Comparison of ENCODE assay signal across 8 cellular contexts in genomic region chr13:30114586-30115256, GRCh38.
DNase-seq lines count a peak whose midpoint lies in the region; ATAC-seq, FAIRE-seq and TF ChIP-seq lines count a peak whose summit lies in the region.

No MANE protein-coding gene starts in this region.

- intact Hi-C loops in ascending aorta (cut with DNase I), result loop anchor here (1.0 to 2.0 kb wide), 2 partner anchors 520 to 606 kb away; partner anchors contain the start of gene SLC7A1

- peak; percentile 98 for FAIRE-seq in GM12891 (lab: Jason Lieb, UNC)

- ATAC-seq in HG02678 (IDR thresholded peaks at IDR 0.05; ENCODE audit: unreplicated experiment), result peak; percentile 89
- no peak for ATAC-seq in HG02970 (IDR thresholded peaks at IDR 0.05; ENCODE audit: low FRiP score, unreplicated experiment)

- H3K36me3 ChIP-seq in ascending aorta, result no peaks in the 10 kb centered on the region

- H3K27me3 ChIP-seq in ascending aorta, result no peaks in the 10 kb centered on the region

- peak; percentile 84 to 95 (median 88) for TF ChIP-seq CTCF in ascending aorta (IDR thresholded peaks at IDR 0.05)
- TF ChIP-seq CTCF in retinal pigment epithelial cell (conservative IDR thresholded peaks at IDR 0.05; ENCODE audit: low read depth, low read length), result peak; percentile 91

- TF ChIP-seq POLR2A in GM12891 (IDR thresholded peaks at IDR 0.05; ENCODE audit: low read depth, low read length), result no peak

- peak overlapping the region; percentile 54 to 60 for H3K27ac ChIP-seq in ascending aorta

- DNase-seq in GM12891 (ENCODE audit: insufficient read length, low spot score), result peak; percentile 82
- DNase-seq in NCI-H1105 treated with DMSO at 0.1 percent for 48 hours (lab: John Stamatoyannopoulos, UW), result peak; percentile 73
- DNase-seq in T-helper 2 cell, result peak; percentile 81 to 93 (median 87)
- DNase-seq in ascending aorta (ENCODE audit: low spot score in 2 of 2), result peak; percentile 56 to 95
- peak; percentile 78 to 79 for DNase-seq in hippocampal formation (lab: John Stamatoyannopoulos, UW)
- peak; percentile 51 for DNase-seq in retinal pigment epithelial cell (ENCODE audit: low read depth)

- peaks cover 0 to 10% of the 10 kb centered on the region in 2 donors for H3K4me1 ChIP-seq in ascending aorta

- H3K4me3 ChIP-seq in ascending aorta (peak overlapping the region; percentile 75 to 76), retinal pigment epithelial cell (ENCODE audit: low read length) (peak overlapping the region; percentile 58)

- H3K9me3 ChIP-seq in ascending aorta, result no peaks in the 10 kb centered on the region

TF ChIP-seq in GM12891, 5 proteins besides CTCF, POLR2A, EP300 and RAD21:
- no peak for TF ChIP-seq POLR2AphosphoS5 (IDR thresholded peaks at IDR 0.05; ENCODE audit: low read depth, low read length)
- TF ChIP-seq PAX5 (IDR thresholded peaks at IDR 0.05; ENCODE audit: insufficient read depth, low read length, severe bottlenecking), result peak; percentile 52
- no peak for TF ChIP-seq TAF1 (IDR thresholded peaks at IDR 0.05; ENCODE audit: low read depth, low read length)
